ENCODE assay signal across 9 cellular contexts in genomic region chr1:206925116-206925736, GRCh38. TPM values are rescaled to one million over a fixed set of nuclear protein-coding genes. Genes with fewer than 3 reads are reported as not detected.
DNase-seq lines count a peak whose midpoint lies in the region; ATAC-seq and TF ChIP-seq lines count a peak whose summit lies in the region.
"Had no signal": no experiment of that assay in that cellular context is flagged by ENCODE, and none has a peak within 500 bp of the region (broad histone marks: within the 10 kb centered on the region; RNA-seq: fewer than 3 reads in every experiment).

No MANE protein-coding gene starts in this region.

- H3K27ac ChIP-seq in PC-9 = no peak overlapping the region
- H3K27ac ChIP-seq: SJCRH30 had no signal

- H3K4me2 ChIP-seq in PC-9 = no peak overlapping the region

- H3K4me3 ChIP-seq in PC-9 = no peak overlapping the region
- H3K4me3 ChIP-seq: SJCRH30 had no signal

- CTCF ChIA-PET in activated CD8-positive, alpha-beta T cell treated with anti-CD3 and anti-CD28 coated beads, Interleukin-2, amount 10 ng/mL, durations not matched to agents 7 days and 5 days (lab: Charles Lee) = interaction anchor here (0.7 to 15.0 kb wide), 24 partner anchors 8 to 261 kb away, joined by 3 to 281 read pairs (median 4); partner anchors contain the start of genes IL20 and PIGR
- CTCF ChIA-PET in PC-9 (lab: Charles Lee) = interaction anchor here (0.7 kb wide), 1 partner anchor 16 kb away, joined by 3 read pairs; no protein-coding TSS in a partner anchor

- H3K27me3 Mint-ChIP-seq in activated CD8-positive, alpha-beta T cell treated with anti-CD3 and anti-CD28 coated beads, Interleukin-2, amount 10 ng/mL, durations not matched to agents 7 days and 5 days (ENCODE audit: low read depth) = no peaks in the 10 kb centered on the region
- H3K27me3 Mint-ChIP-seq in memory B cell = no peaks in the 10 kb centered on the region

- H3K79me2 ChIP-seq in PC-9 (ENCODE audit: low read depth) = no peaks in the 10 kb centered on the region

- no peaks in the 10 kb centered on the region for H3K27me3 ChIP-seq in PC-9 (ENCODE audit: insufficient read depth, low read depth)
- H3K27me3 ChIP-seq: SJCRH30 had no signal

- H3K9me3 Mint-ChIP-seq in activated CD8-positive, alpha-beta T cell treated with anti-CD3 and anti-CD28 coated beads, Interleukin-2, amount 10 ng/mL, durations not matched to agents 7 days and 5 days (ENCODE audit: insufficient read depth) = no peaks in the 10 kb centered on the region
- H3K9me3 Mint-ChIP-seq in memory B cell = no peaks in the 10 kb centered on the region

- H3K4me3 Mint-ChIP-seq in activated CD8-positive, alpha-beta T cell treated with anti-CD3 and anti-CD28 coated beads, Interleukin-2, amount 10 ng/mL, durations not matched to agents 7 days and 5 days = no peak overlapping the region
- H3K4me3 Mint-ChIP-seq in memory B cell = no peak overlapping the region

- peaks cover 19% of the 10 kb centered on the region for H3K4me1 ChIP-seq in PC-9 (replicated peaks; ENCODE audit: insufficient read depth)
- H3K4me1 ChIP-seq: SJCRH30 had no signal

- TF ChIP-seq POLR2A in GM18505 (IDR thresholded peaks at IDR 0.05; ENCODE audit: borderline replicate concordance, extremely low read depth, insufficient read depth, insufficient read length) = peak; percentile 57

- DNase-seq in activated CD8-positive, alpha-beta T cell treated with anti-CD3 and anti-CD28 coated beads, Interleukin-2, amount 10 ng/mL, durations not matched to agents 7 days and 5 days = peak; percentile 86
- DNase-seq in memory B cell (ENCODE audit: low spot score in 2 of 2) (peak; percentile 50 to 61), NCI-H345 (lab: John Stamatoyannopoulos, UW) (no peak), hepatic stellate cell (ENCODE audit: low spot score) (no peak), PC-9 (no peak)

- H3K27ac Mint-ChIP-seq in activated CD8-positive, alpha-beta T cell treated with anti-CD3 and anti-CD28 coated beads, Interleukin-2, amount 10 ng/mL, durations not matched to agents 7 days and 5 days = no peak overlapping the region
- H3K27ac Mint-ChIP-seq in memory B cell = no peak overlapping the region

- no peaks in the 10 kb centered on the region for H3K9me2 ChIP-seq in PC-9 (ENCODE audit: insufficient read depth)

- no peak overlapping the region for H2AFZ ChIP-seq in PC-9

- POLR2A ChIA-PET in activated CD8-positive, alpha-beta T cell treated with anti-CD3 and anti-CD28 coated beads, Interleukin-2, amount 10 ng/mL, durations not matched to agents 7 days and 5 days (lab: Charles Lee) = interaction anchor here (0.8 to 1.3 kb wide), 3 partner anchors 14 to 45 kb away, joined by 3 read pairs; partner anchors contain the start of gene FCAMR
- POLR2A ChIA-PET in PC-9 (lab: Charles Lee; ENCODE audit: unreplicated experiment) = no interaction called here

- no peaks in the 10 kb centered on the region for H3K36me3 ChIP-seq in PC-9 (ENCODE audit: low read depth)
- H3K36me3 ChIP-seq: SJCRH30 had no signal

- peaks cover 29% of the 10 kb centered on the region for H3K4me1 Mint-ChIP-seq in activated CD8-positive, alpha-beta T cell treated with anti-CD3 and anti-CD28 coated beads, Interleukin-2, amount 10 ng/mL, durations not matched to agents 7 days and 5 days (ENCODE audit: low read depth)
- H3K4me1 Mint-ChIP-seq in memory B cell = peaks cover 26% of the 10 kb centered on the region

- no peaks in the 10 kb centered on the region for H3K9me3 ChIP-seq in PC-9 (ENCODE audit: insufficient read depth, low read depth)
- H3K9me3 ChIP-seq: SJCRH30 had no signal

- peaks cover 16% of the 10 kb centered on the region; the same call in 1 of the 2 replicates for H3F3A ChIP-seq in PC-9 (ENCODE audit: insufficient read depth, low read depth)

- ATAC-seq in GM18505 (IDR thresholded peaks at IDR 0.05; ENCODE audit: unreplicated experiment) (peak; percentile 46), GM21528 (IDR thresholded peaks at IDR 0.05; ENCODE audit: low FRiP score, unreplicated experiment) (peak; percentile 53), HG03571 (IDR thresholded peaks at IDR 0.05; ENCODE audit: unreplicated experiment) (peak; percentile 47), memory B cell (ENCODE audit: low read depth) (peak; percentile 56)
- peak; percentile 72 for ATAC-seq in activated CD8-positive, alpha-beta T cell treated with anti-CD3 and anti-CD28 coated beads, Interleukin-2, amount 10 ng/mL, durations not matched to agents 7 days and 5 days

- peaks cover 7% of the 10 kb centered on the region for H3K36me3 Mint-ChIP-seq in activated CD8-positive, alpha-beta T cell treated with anti-CD3 and anti-CD28 coated beads, Interleukin-2, amount 10 ng/mL, durations not matched to agents 7 days and 5 days (ENCODE audit: low read depth)
- H3K36me3 Mint-ChIP-seq in memory B cell = peaks cover 8% of the 10 kb centered on the region

- BruUV-seq in PC-9 (replicated peaks; lab: Mats Ljungman, UMichigan) = no TSS peak

- intact Hi-C loops in PC-9 (cut with micrococcal nuclease; ENCODE audit: unreplicated experiment) = no loop called here

- no peaks in the 10 kb centered on the region for H4K20me1 ChIP-seq in PC-9 (ENCODE audit: insufficient read depth)

- no peak for TF ChIP-seq CTCF in PC-9 (conservative IDR thresholded peaks at IDR 0.05)

RNA-seq across cellular contexts. Expression of gene FCMR, which starts 3.5 kb away (rescaled TPM):
- total RNA-seq in activated CD8-positive, alpha-beta T cell treated with anti-CD3 and anti-CD28 coated beads, Interleukin-2, amount 10 ng/mL, durations not matched to agents 7 days and 5 days = 10 to 100 TPM; 51.5 to 56.8 TPM
- 0.63 and 1.2 TPM in 2 replicates for total RNA-seq in PC-9 (2021)
- total RNA-seq: SJCRH30 had no signal

RNA-seq across cellular contexts. Expression of gene PIGR, which starts 21.0 kb away (rescaled TPM):
- not detected for total RNA-seq in activated CD8-positive, alpha-beta T cell treated with anti-CD3 and anti-CD28 coated beads, Interleukin-2, amount 10 ng/mL, durations not matched to agents 7 days and 5 days
- 0.10 TPM in 1 of 2 replicates, not detected in the other for total RNA-seq in PC-9 (2021)
- total RNA-seq: SJCRH30 had no signal

RNA-seq across cellular contexts. Expression of gene IL24, which starts 28.0 kb away (rescaled TPM):
- not detected for total RNA-seq in activated CD8-positive, alpha-beta T cell treated with anti-CD3 and anti-CD28 coated beads, Interleukin-2, amount 10 ng/mL, durations not matched to agents 7 days and 5 days
- total RNA-seq in PC-9 (2021) = not detected in 2 replicates
- total RNA-seq: SJCRH30 had no signal

RNA-seq across cellular contexts. Expression of gene FCAMR, which starts 45.0 kb away (rescaled TPM):
- total RNA-seq in activated CD8-positive, alpha-beta T cell treated with anti-CD3 and anti-CD28 coated beads, Interleukin-2, amount 10 ng/mL, durations not matched to agents 7 days and 5 days = not detected
- total RNA-seq in PC-9 (2021) = not detected in 2 replicates
- total RNA-seq: SJCRH30 had no signal

RNA-seq across cellular contexts. Expression of gene IL20, which starts 59.8 kb away (rescaled TPM):
- total RNA-seq in activated CD8-positive, alpha-beta T cell treated with anti-CD3 and anti-CD28 coated beads, Interleukin-2, amount 10 ng/mL, durations not matched to agents 7 days and 5 days = not detected
- total RNA-seq in PC-9 (2021) = not detected in 2 replicates
- total RNA-seq: SJCRH30 had no signal

Comparison
In these comparisons a context has a peak if more than half of its experiments do, and no peak if none do; other contexts are left out.
1. DNase-seq: peak in activated CD8-positive, alpha-beta T cell treated with anti-CD3 and anti-CD28 coated beads, Interleukin-2, amount 10 ng/mL, durations not matched to agents 7 days and 5 days (single experiment) and memory B cell (2 of 2); none in NCI-H345 (single experiment), hepatic stellate cell (single experiment) and PC-9 (0 of 2).
2. RNA of gene FCMR, which starts 3.5 kb away (total RNA-seq): 51.5 to 56.8 TPM in activated CD8-positive, alpha-beta T cell treated with anti-CD3 and anti-CD28 coated beads, Interleukin-2, amount 10 ng/mL, durations not matched to agents 7 days and 5 days; 0.63 to 1.2 TPM in PC-9; every median in the first group is over 10 times any median in the second.
3. Peak in every context shown above with its lines, with median percentiles within 50 percentile points of each other: ATAC-seq.